1 cellular context compared by ENCODE assay signal in the genomic region with DNA sequence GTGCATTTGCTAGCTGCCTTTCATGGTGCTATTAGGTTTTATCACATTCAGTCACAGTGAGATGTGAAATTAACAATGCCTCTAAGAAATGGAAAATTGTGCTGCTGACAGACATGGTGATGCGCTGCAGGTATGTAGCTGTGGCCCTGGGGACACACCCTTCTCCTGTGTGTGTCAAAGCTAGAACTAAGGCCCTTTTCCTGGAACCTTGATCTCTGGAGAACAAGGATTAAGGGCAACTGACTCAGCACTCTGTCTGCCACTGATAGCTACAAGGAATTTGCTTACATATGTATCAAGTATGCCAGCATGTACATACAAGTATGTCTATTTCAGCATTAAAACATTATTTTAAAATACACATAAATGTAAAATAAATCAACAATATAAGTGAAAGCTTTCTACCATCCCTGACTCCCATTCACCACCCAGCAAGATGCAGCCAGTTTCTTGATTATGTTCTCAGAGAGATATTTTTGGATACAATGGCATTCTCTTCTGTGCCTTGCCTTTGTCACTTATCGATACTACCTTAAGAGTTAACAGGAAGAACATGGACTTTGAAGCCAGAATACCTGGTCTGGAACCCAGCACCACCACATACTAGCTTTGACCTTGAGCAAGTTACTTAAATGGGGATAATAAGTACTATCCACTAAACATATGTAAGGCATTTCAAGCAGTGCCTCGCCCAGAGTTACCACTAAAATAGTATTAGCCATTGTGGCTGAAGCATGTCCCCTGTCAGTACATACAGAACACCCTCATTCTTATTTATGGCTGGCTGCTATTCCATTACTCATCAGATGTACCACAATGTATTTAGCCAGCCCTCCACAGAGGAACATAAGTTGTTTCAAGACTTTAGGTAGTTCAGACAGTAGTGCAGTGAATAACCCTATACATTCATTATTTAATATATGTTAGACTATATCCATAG.
TF ChIP-seq lines count a peak whose summit lies in the region.

No MANE protein-coding gene starts in this region.

TF ChIP-seq in K562, 482 proteins besides CTCF, POLR2A, EP300 and RAD21 (continued from another document and continues in another):
- TF ChIP-seq ZNF395 (CRISPR knock-in tag; IDR thresholded peaks at IDR 0.05) (no peak), ADNP (tag; IDR thresholded peaks at IDR 0.05) (no peak), FOSL1 (tag; conservative IDR thresholded peaks at IDR 0.05) (peak; percentile 48; the same call in 1 of the 2 replicates), ZC3H4 (CRISPR knock-in tag; IDR thresholded peaks at IDR 0.05; ENCODE audit: borderline replicate concordance) (no peak), JUND (IDR thresholded peaks at IDR 0.05; ENCODE audit: borderline replicate concordance, low read depth, low read length) (peak; percentile 52; the same call in 1 of the 2 replicates), JUND (tag; IDR thresholded peaks at IDR 0.05; ENCODE audit: borderline replicate concordance, low read depth, low read length) (peak; percentile 60; the same call in 1 of the 3 replicates), BDP1 (IDR thresholded peaks at IDR 0.05; ENCODE audit: insufficient read depth, insufficient read length) (no peak), SP2 (IDR thresholded peaks at IDR 0.05; ENCODE audit: extremely low read depth, low read depth, low read length, poor library complexity, severe bottlenecking) (no peak), ARID1B (IDR thresholded peaks at IDR 0.05) (peak; percentile 94), U2AF2 (optimal IDR thresholded peaks at IDR 0.05; ENCODE audit: low read depth, low read length) (no peak), FUS (optimal IDR thresholded peaks at IDR 0.05; ENCODE audit: low read depth, low read length) (no peak), ZNF263 (CRISPR knock-in tag; IDR thresholded peaks at IDR 0.05; ENCODE audit: borderline replicate concordance) (no peak), CCAR2 (IDR thresholded peaks at IDR 0.05; ENCODE audit: low read depth, low read length) (no peak), ZNF184 (CRISPR knock-in tag; IDR thresholded peaks at IDR 0.05) (no peak), ZNF561 (CRISPR knock-in tag; conservative IDR thresholded peaks at IDR 0.05) (no peak), KLF13 (tag; IDR thresholded peaks at IDR 0.05; ENCODE audit: borderline replicate concordance, low read depth) (no peak), TSC22D4 (tag; IDR thresholded peaks at IDR 0.05) (no peak), KAT8 (IDR thresholded peaks at IDR 0.05; ENCODE audit: low read depth) (no peak), ZNF3 (CRISPR knock-in tag; IDR thresholded peaks at IDR 0.05) (no peak), NR1H2 (CRISPR knock-in tag; IDR thresholded peaks at IDR 0.05) (no peak), ZBED1 (IDR thresholded peaks at IDR 0.05) (no peak), TEAD4 (IDR thresholded peaks at IDR 0.05; ENCODE audit: low read length) (peak; percentile 86), TEAD4 (CRISPR knock-in tag; IDR thresholded peaks at IDR 0.05; ENCODE audit: borderline replicate concordance) (no peak), TRIM28 (IDR thresholded peaks at IDR 0.05) (no peak), KAT2B (IDR thresholded peaks at IDR 0.05; ENCODE audit: low read depth, low read length) (no peak), EHMT2 (IDR thresholded peaks at IDR 0.05) (no peak), ZSCAN29 (IDR thresholded peaks at IDR 0.05) (no peak), ETS2 (tag; IDR thresholded peaks at IDR 0.05; ENCODE audit: borderline replicate concordance, poor library complexity, severe bottlenecking) (no peak), CBFA2T2 (conservative IDR thresholded peaks at IDR 0.05) (peak; percentile 84), WHSC1 (IDR thresholded peaks at IDR 0.05; ENCODE audit: low read length) (no peak), CHD2 (IDR thresholded peaks at IDR 0.05; ENCODE audit: low read depth, low read length) (no peak), TRIM24 (IDR thresholded peaks at IDR 0.05) (peak; percentile 24 to 55; a peak in 2 of 4 replicates), AFF1 (IDR thresholded peaks at IDR 0.05; ENCODE audit: low read depth in 1 of 2, partially characterized antibody in 2 of 2) (no peak), DPF2 (IDR thresholded peaks at IDR 0.05) (peak; percentile 88), LCOR (CRISPR knock-in tag; IDR thresholded peaks at IDR 0.05) (no peak), NFATC3 (IDR thresholded peaks at IDR 0.05) (no peak), ZEB2 (IDR thresholded peaks at IDR 0.05) (peak; percentile 70; the same call in 1 of the 2 replicates), ARID3B (CRISPR knock-in tag; IDR thresholded peaks at IDR 0.05; ENCODE audit: borderline replicate concordance) (no peak), ZNF79 (CRISPR knock-in tag; IDR thresholded peaks at IDR 0.05; ENCODE audit: low read depth) (no peak), POLR2B (IDR thresholded peaks at IDR 0.05; ENCODE audit: low read depth, partially characterized antibody) (no peak), CBX3 (IDR thresholded peaks at IDR 0.05; ENCODE audit: borderline replicate concordance in 1 of 2, low read length in 2 of 2) (no peak), MYNN (IDR thresholded peaks at IDR 0.05) (peak; percentile 37; the same call in 1 of the 2 replicates), MYNN (CRISPR knock-in tag; IDR thresholded peaks at IDR 0.05) (no peak)
- TF ChIP-seq, protein P1, sequence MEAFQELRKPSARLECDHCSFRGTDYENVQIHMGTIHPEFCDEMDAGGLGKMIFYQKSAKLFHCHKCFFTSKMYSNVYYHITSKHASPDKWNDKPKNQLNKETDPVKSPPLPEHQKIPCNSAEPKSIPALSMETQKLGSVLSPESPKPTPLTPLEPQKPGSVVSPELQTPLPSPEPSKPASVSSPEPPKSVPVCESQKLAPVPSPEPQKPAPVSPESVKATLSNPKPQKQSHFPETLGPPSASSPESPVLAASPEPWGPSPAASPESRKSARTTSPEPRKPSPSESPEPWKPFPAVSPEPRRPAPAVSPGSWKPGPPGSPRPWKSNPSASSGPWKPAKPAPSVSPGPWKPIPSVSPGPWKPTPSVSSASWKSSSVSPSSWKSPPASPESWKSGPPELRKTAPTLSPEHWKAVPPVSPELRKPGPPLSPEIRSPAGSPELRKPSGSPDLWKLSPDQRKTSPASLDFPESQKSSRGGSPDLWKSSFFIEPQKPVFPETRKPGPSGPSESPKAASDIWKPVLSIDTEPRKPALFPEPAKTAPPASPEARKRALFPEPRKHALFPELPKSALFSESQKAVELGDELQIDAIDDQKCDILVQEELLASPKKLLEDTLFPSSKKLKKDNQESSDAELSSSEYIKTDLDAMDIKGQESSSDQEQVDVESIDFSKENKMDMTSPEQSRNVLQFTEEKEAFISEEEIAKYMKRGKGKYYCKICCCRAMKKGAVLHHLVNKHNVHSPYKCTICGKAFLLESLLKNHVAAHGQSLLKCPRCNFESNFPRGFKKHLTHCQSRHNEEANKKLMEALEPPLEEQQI (IDR thresholded peaks at IDR 0.05): 0 out of 2 replicates have a peak, but pooled peaks have one; percentile 46
- TF ChIP-seq, protein P2, sequence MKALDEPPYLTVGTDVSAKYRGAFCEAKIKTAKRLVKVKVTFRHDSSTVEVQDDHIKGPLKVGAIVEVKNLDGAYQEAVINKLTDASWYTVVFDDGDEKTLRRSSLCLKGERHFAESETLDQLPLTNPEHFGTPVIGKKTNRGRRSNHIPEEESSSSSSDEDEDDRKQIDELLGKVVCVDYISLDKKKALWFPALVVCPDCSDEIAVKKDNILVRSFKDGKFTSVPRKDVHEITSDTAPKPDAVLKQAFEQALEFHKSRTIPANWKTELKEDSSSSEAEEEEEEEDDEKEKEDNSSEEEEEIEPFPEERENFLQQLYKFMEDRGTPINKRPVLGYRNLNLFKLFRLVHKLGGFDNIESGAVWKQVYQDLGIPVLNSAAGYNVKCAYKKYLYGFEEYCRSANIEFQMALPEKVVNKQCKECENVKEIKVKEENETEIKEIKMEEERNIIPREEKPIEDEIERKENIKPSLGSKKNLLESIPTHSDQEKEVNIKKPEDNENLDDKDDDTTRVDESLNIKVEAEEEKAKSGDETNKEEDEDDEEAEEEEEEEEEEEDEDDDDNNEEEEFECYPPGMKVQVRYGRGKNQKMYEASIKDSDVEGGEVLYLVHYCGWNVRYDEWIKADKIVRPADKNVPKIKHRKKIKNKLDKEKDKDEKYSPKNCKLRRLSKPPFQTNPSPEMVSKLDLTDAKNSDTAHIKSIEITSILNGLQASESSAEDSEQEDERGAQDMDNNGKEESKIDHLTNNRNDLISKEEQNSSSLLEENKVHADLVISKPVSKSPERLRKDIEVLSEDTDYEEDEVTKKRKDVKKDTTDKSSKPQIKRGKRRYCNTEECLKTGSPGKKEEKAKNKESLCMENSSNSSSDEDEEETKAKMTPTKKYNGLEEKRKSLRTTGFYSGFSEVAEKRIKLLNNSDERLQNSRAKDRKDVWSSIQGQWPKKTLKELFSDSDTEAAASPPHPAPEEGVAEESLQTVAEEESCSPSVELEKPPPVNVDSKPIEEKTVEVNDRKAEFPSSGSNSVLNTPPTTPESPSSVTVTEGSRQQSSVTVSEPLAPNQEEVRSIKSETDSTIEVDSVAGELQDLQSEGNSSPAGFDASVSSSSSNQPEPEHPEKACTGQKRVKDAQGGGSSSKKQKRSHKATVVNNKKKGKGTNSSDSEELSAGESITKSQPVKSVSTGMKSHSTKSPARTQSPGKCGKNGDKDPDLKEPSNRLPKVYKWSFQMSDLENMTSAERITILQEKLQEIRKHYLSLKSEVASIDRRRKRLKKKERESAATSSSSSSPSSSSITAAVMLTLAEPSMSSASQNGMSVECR (CRISPR knock-in tag; IDR thresholded peaks at IDR 0.05): no peak
- TF ChIP-seq, protein P3, sequence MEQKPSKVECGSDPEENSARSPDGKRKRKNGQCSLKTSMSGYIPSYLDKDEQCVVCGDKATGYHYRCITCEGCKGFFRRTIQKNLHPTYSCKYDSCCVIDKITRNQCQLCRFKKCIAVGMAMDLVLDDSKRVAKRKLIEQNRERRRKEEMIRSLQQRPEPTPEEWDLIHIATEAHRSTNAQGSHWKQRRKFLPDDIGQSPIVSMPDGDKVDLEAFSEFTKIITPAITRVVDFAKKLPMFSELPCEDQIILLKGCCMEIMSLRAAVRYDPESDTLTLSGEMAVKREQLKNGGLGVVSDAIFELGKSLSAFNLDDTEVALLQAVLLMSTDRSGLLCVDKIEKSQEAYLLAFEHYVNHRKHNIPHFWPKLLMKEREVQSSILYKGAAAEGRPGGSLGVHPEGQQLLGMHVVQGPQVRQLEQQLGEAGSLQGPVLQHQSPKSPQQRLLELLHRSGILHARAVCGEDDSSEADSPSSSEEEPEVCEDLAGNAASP (IDR thresholded peaks at IDR 0.05): no peak
- TF ChIP-seq, protein P4, sequence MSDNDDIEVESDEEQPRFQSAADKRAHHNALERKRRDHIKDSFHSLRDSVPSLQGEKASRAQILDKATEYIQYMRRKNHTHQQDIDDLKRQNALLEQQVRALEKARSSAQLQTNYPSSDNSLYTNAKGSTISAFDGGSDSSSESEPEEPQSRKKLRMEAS (CRISPR knock-in tag; IDR thresholded peaks at IDR 0.05): no peak
- TF ChIP-seq, protein P5, sequence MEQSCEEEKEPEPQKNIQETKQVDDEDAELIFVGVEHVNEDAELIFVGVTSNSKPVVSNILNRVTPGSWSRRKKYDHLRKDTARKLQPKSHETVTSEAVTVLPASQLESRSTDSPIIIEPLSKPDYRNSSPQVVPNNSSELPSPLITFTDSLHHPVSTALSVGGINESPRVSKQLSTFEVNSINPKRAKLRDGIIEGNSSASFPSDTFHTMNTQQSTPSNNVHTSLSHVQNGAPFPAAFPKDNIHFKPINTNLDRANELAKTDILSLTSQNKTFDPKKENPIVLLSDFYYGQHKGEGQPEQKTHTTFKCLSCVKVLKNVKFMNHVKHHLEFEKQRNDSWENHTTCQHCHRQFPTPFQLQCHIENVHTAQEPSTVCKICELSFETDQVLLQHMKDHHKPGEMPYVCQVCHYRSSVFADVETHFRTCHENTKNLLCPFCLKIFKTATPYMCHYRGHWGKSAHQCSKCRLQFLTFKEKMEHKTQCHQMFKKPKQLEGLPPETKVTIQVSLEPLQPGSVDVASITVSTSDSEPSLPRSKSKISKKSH (CRISPR knock-in tag; IDR thresholded peaks at IDR 0.05): no peak
